9 cellular contexts compared by ENCODE assay signal in genomic region chr1:215081566-215082531, GRCh38. TPM values are rescaled to one million over a fixed set of nuclear protein-coding genes. Genes with fewer than 3 reads are reported as not detected.
A peak's percentile ranks its signal among the peaks of the same experiment; 100 is the strongest.
DNase-seq lines count a peak whose midpoint lies in the region; TF ChIP-seq lines count a peak whose summit lies in the region.
"Had no signal": no experiment of that assay in that cellular context is flagged by ENCODE, and none has a peak within 500 bp of the region (broad histone marks: within the 10 kb centered on the region; RNA-seq: fewer than 3 reads in every experiment).

No MANE protein-coding gene starts in this region.

- H3K4me3 ChIP-seq in HFF-Myc (replicated peaks; ENCODE audit: low read depth, low read length) (peak overlapping the region; percentile 59), astrocyte of the spinal cord (ENCODE audit: low read depth, low read length) (peak overlapping the region; percentile 60), iPS-18a (ENCODE audit: low read length) (peak overlapping the region; percentile 47), skeletal muscle satellite cell (ENCODE audit: low read length) (peak overlapping the region; percentile 72)

- H3K4me2 ChIP-seq in skeletal muscle satellite cell (ENCODE audit: low read length), result peak overlapping the region; percentile 93

- peaks cover 89% of the 10 kb centered on the region for H3K27me3 ChIP-seq in iPS-18a (ENCODE audit: control insufficient read depth, insufficient read depth, low read length)
- H3K27me3 ChIP-seq in skeletal muscle satellite cell (ENCODE audit: control insufficient read depth, insufficient read depth, low read length), result no peaks in the 10 kb centered on the region

- H3K36me3 ChIP-seq in iPS-18a (ENCODE audit: control insufficient read depth, low read depth, low read length) (no peaks in the 10 kb centered on the region), skeletal muscle satellite cell (ENCODE audit: insufficient read depth, low read length) (peaks cover 1% of the 10 kb centered on the region)

- in situ Hi-C loops in astrocyte of the spinal cord (cut with HindIII; ENCODE audit: low sequenced_read_pairs), result no loop called here

- peaks cover 6% of the 10 kb centered on the region for H3K4me1 ChIP-seq in iPS-18a (ENCODE audit: control insufficient read depth, low read depth, low read length)
- H3K4me1 ChIP-seq in skeletal muscle satellite cell (ENCODE audit: control insufficient read depth, insufficient read depth, low read length), result peaks cover 6% of the 10 kb centered on the region

- H3K9me3 ChIP-seq in iPS-18a (ENCODE audit: control insufficient read depth, low read depth, low read length) (no peaks in the 10 kb centered on the region), skeletal muscle satellite cell (replicated peaks; ENCODE audit: low read length) (no peaks in the 10 kb centered on the region)

- no peak for TF ChIP-seq CTCF in HFF-Myc (IDR thresholded peaks at IDR 0.05; ENCODE audit: low read depth, low read length, missing control alignments)
- no peak for TF ChIP-seq CTCF in astrocyte of the spinal cord (IDR thresholded peaks at IDR 0.05; ENCODE audit: low read depth, low read length)

- DNase-seq in HFF-Myc (ENCODE audit: extremely low read depth, low read depth) (no peak), astrocyte of the spinal cord (ENCODE audit: low read depth, low spot score) (no peak), SW480 (ENCODE audit: low spot score) (no peak), GF-D8 (lab: John Stamatoyannopoulos, UW) (no peak), NCI-H1930 (lab: John Stamatoyannopoulos, UW) (no peak)
- DNase-seq in effector CD8-positive, alpha-beta T cell (lab: John Stamatoyannopoulos, UW), result no peak
- DNase-seq: naive thymus-derived CD8-positive, alpha-beta T cell had no signal

- H3K27ac ChIP-seq in iPS-18a (ENCODE audit: low read length), result no peak overlapping the region

- H3K9ac ChIP-seq in iPS-18a (ENCODE audit: low read length), result no peak overlapping the region
- H3K9ac ChIP-seq in skeletal muscle satellite cell (ENCODE audit: low read depth, low read length), result peak overlapping the region; percentile 67

RNA-seq across cellular contexts. Expression of gene KCNK2, which starts 0.7 kb away (rescaled TPM):
- 6.8 and 9.1 TPM in 2 replicates for total RNA-seq in skeletal muscle satellite cell (2012; rRNA removed)
- total RNA-seq: naive thymus-derived CD8-positive, alpha-beta T cell had no signal
